In the genomic region with DNA sequence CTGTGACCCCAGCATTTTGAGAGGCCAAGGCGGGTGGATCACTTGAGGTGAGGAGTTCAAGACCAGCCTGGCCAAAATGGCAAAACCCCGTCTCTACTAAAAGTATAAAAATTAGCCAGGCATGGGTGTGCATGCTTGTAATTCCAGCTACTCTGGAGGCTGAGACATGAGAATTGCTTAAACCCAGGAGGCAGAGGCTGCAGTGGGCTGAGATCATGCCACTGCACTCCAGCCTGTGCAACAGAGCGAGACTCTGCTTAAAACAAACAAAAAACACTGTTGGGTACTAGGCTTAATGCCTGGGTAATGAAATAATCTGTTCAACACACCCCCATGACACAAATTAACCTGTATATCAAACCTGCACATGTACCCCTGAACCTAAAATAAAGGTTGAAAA, we compare ENCODE assay signal across 7 cellular contexts. TPM values are rescaled to one million over a fixed set of nuclear protein-coding genes. Genes with fewer than 3 reads are reported as not detected.
A peak's percentile ranks its signal among the peaks of the same experiment; 100 is the strongest.
DNase-seq lines count a peak whose midpoint lies in the region; ATAC-seq, FAIRE-seq and TF ChIP-seq lines count a peak whose summit lies in the region.
"Not testable (repeated sequence)": the region's sequence is repeated elsewhere in the genome, so short reads cannot be mapped to it uniquely, and the experiment has no call there.

No MANE protein-coding gene starts in this region.

- H3K4me1 ChIP-seq in Caco-2, result peaks cover 35% of the 10 kb centered on the region
- H3K4me1 ChIP-seq in GM12878 (ENCODE audit: control insufficient read depth, insufficient read depth, low read length); K562 (replicated peaks in 1 of 2; ENCODE audit: control insufficient read depth in 2 of 2, insufficient read depth in 2 of 2, low read length in 2 of 2); hepatocyte (ENCODE audit: insufficient read depth): not testable (repeated sequence)
- H3K4me1 ChIP-seq in HepG2 (ENCODE audit: insufficient read depth, low read length), result peaks cover 59% of the 10 kb centered on the region

- not testable (repeated sequence) for TF ChIP-seq EP300 in GM12878 (IDR thresholded peaks at IDR 0.05; ENCODE audit: borderline replicate concordance in 1 of 2, control insufficient read depth in 1 of 2, low read depth in 2 of 2, low read length in 2 of 2); K562 (IDR thresholded peaks at IDR 0.05; ENCODE audit: low read length); HepG2 (IDR thresholded peaks at IDR 0.05; ENCODE audit: low read depth in 2 of 2, low read length in 2 of 2); HepG2 (CRISPR knock-in tag; IDR thresholded peaks at IDR 0.05; ENCODE audit: borderline replicate concordance)

- H3K79me2 ChIP-seq in GM12878 (ENCODE audit: control insufficient read depth, insufficient read depth, low read length); K562 (ENCODE audit: control insufficient read depth, insufficient read depth, low read length); hepatocyte; HepG2 (ENCODE audit: insufficient read depth, low read length): not testable (repeated sequence)

- TF ChIP-seq CTCF in Caco-2 (IDR thresholded peaks at IDR 0.05; ENCODE audit: insufficient read depth in 1 of 2, low read depth in 1 of 2, low read length in 1 of 2, severe bottlenecking in 1 of 2, unreplicated experiment in 1 of 2); Calu3 (IDR thresholded peaks at IDR 0.05; ENCODE audit: unreplicated experiment); GM12878 (IDR thresholded peaks at IDR 0.05 in 2 of 3, conservative IDR thresholded peaks at IDR 0.05 in 1 of 3; ENCODE audit: control insufficient read depth in 2 of 3, extremely low read depth in 1 of 3, insufficient read depth in 1 of 3, low read depth in 3 of 3, low read length in 3 of 3); K562 (IDR thresholded peaks at IDR 0.05 in 2 of 3, conservative IDR thresholded peaks at IDR 0.05 in 1 of 3; ENCODE audit: insufficient read depth in 2 of 3, low read depth in 1 of 3, low read length in 3 of 3); hepatocyte (IDR thresholded peaks at IDR 0.05; ENCODE audit: poor library complexity); HepG2 (CRISPR knock-in tag; IDR thresholded peaks at IDR 0.05): not testable (repeated sequence)

- in situ Hi-C loops in GM12878 (cut with MboI); K562 (cut with MboI); HepG2 (cut with HindIII; ENCODE audit: extremely low pct_ligation_motif_present, low pct_unique_long_range_greater_than_20kb): not testable (repeated sequence)

- H3K4me1 Mint-ChIP-seq in Caco-2 (ENCODE audit: low read depth, unreplicated experiment) (peaks cover 30% of the 10 kb centered on the region), Calu3 (ENCODE audit: low read depth, unreplicated experiment) (peaks cover 30% of the 10 kb centered on the region)

- TF ChIP-seq POLR2A in GM12878 (IDR thresholded peaks at IDR 0.05; ENCODE audit: low read depth, low read length); K562 (conservative IDR thresholded peaks at IDR 0.05); HepG2 (IDR thresholded peaks at IDR 0.05; ENCODE audit: insufficient read depth in 1 of 2, low read depth in 2 of 2, low read length in 2 of 2): not testable (repeated sequence)

- SMC1A ChIA-PET in GM12878 (lab: Charles Lee; ENCODE audit: uncharacterized antibody, unreplicated experiment), result interaction anchor here (0.6 to 1.2 kb wide), 5 partner anchors 9 to 103 kb away, joined by 3 to 5 read pairs (median 4); no protein-coding TSS in a partner anchor

- not testable (repeated sequence) for H3K9me3 ChIP-seq in Caco-2; GM12878 (replicated peaks; ENCODE audit: control insufficient read depth, insufficient read depth, low read length); K562 (replicated peaks; ENCODE audit: control insufficient read depth, insufficient read depth, low read depth, low read length); hepatocyte (ENCODE audit: low read depth); HepG2 (ENCODE audit: low read length)

- not testable (repeated sequence) for H2AFZ ChIP-seq in GM12878 (ENCODE audit: control insufficient read depth, low read depth, low read length); K562 (ENCODE audit: low read depth, low read length); hepatocyte; HepG2 (ENCODE audit: low read length)

- H3K36me3 ChIP-seq in Caco-2 (ENCODE audit: control insufficient read depth, insufficient read depth, low read length); GM12878 (ENCODE audit: control insufficient read depth in 2 of 2, insufficient read depth in 2 of 2, low read length in 1 of 2); K562 (ENCODE audit: control insufficient read depth, insufficient read depth, low read length); hepatocyte (replicated peaks; ENCODE audit: insufficient read depth, low read depth); HepG2 (replicated peaks in 1 of 2; ENCODE audit: control insufficient read depth in 1 of 2, insufficient read depth in 2 of 2, low read length in 2 of 2): not testable (repeated sequence)

- H3K27ac ChIP-seq in GM12878 (ENCODE audit: control insufficient read depth, insufficient read depth); K562 (ENCODE audit: extremely low read depth, low read depth, low read length): not testable (repeated sequence)
- H3K27ac ChIP-seq in hepatocyte (peak overlapping the region; percentile 2), HepG2 (ENCODE audit: extremely low read length, insufficient read depth, low read length) (peak overlapping the region; percentile 48)

- not testable (repeated sequence) for H4K20me1 ChIP-seq in GM12878 (ENCODE audit: control insufficient read depth, insufficient read depth); K562 (replicated peaks; ENCODE audit: control insufficient read depth, insufficient read depth, low read length); hepatocyte (ENCODE audit: insufficient read depth, poor library complexity, severe bottlenecking); HepG2 (ENCODE audit: insufficient read depth, low read length)

- not testable (repeated sequence) for TF ChIP-seq RAD21 in GM12878 (IDR thresholded peaks at IDR 0.05; ENCODE audit: insufficient read depth, low read depth, low read length); K562 (CRISPR knock-in tag; conservative IDR thresholded peaks at IDR 0.05 in 1 of 2, IDR thresholded peaks at IDR 0.05 in 1 of 2); HepG2 (CRISPR knock-in tag; IDR thresholded peaks at IDR 0.05)

- not testable (repeated sequence) for H3K36me3 Mint-ChIP-seq in Caco-2 (ENCODE audit: insufficient read depth, unreplicated experiment); Calu3 (ENCODE audit: insufficient read depth, unreplicated experiment)

- BruUV-seq in Caco-2 (replicated peaks; lab: Mats Ljungman, UMichigan); Calu3 (replicated peaks; lab: Mats Ljungman, UMichigan); GM12878 (replicated peaks; lab: Mats Ljungman, UMichigan); K562 (replicated peaks; lab: Mats Ljungman, UMichigan); HepG2 (replicated peaks; lab: Mats Ljungman, UMichigan): not testable (repeated sequence)

- H3K27me3 ChIP-seq in Caco-2 (replicated peaks; ENCODE audit: control insufficient read depth, insufficient read depth, low read length); GM12878 (replicated peaks in 1 of 2; ENCODE audit: control insufficient read depth in 2 of 2, insufficient read depth in 2 of 2, low read length in 1 of 2); K562 (ENCODE audit: control insufficient read depth in 2 of 2, insufficient read depth in 2 of 2, low read length in 2 of 2); hepatocyte; HepG2 (ENCODE audit: control insufficient read depth in 1 of 2, insufficient read depth in 2 of 2, low read length in 2 of 2): not testable (repeated sequence)

- H3K9me2 ChIP-seq in hepatocyte (replicated peaks; ENCODE audit: insufficient read depth), result not testable (repeated sequence)

- POLR2A ChIA-PET in Caco-2 (lab: Charles Lee); K562 (lab: Yijun Ruan, JAX): not testable (repeated sequence)
- POLR2A ChIA-PET in GM12878 (lab: Charles Lee), result interaction anchor here (1.1 kb wide), 1 partner anchor 68 kb away, joined by 3 read pairs; no protein-coding TSS in a partner anchor
- POLR2A ChIA-PET in HepG2 (lab: Yijun Ruan, JAX), result interaction anchor here (1.5 kb wide), 2 partner anchors 11 to 26 kb away, joined by 4 to 7 read pairs; a partner anchor contains a TSS

- H3K9ac ChIP-seq in GM12878 (ENCODE audit: control insufficient read depth, insufficient read depth, low read length); K562 (ENCODE audit: insufficient read depth in 1 of 2, low read depth in 2 of 2, low read length in 2 of 2); HepG2 (ENCODE audit: insufficient read depth, low read depth, low read length): not testable (repeated sequence)

- CTCF ChIA-PET in Caco-2 (lab: Charles Lee); Calu3 (lab: Charles Lee); K562 (lab: Yijun Ruan, JAX; ENCODE audit: low intra/inter-chr PET ratio); HepG2 (lab: Yijun Ruan, JAX; ENCODE audit: low intra/inter-chr PET ratio, low total read pairs): not testable (repeated sequence)
- CTCF ChIA-PET in GM12878 (lab: Yijun Ruan, JAX), result interaction anchor here (1.3 kb wide), 1 partner anchor 30 kb away, joined by 4 read pairs; no protein-coding TSS in a partner anchor

- H3K4me2 ChIP-seq in GM12878 (ENCODE audit: control insufficient read depth, insufficient read depth); K562 (ENCODE audit: insufficient read depth, low read length): not testable (repeated sequence)
- H3K4me2 ChIP-seq in hepatocyte (peak overlapping the region; percentile 18), HepG2 (ENCODE audit: low read depth, low read length) (peak overlapping the region; percentile 65; the same call in 1 of the 2 replicates)

- H3K4me3 Mint-ChIP-seq in Caco-2 (ENCODE audit: unreplicated experiment); Calu3 (ENCODE audit: low read depth, unreplicated experiment): not testable (repeated sequence)

- DNase-seq in Caco-2; Calu3; GM12878 (ENCODE audit: low read depth, low spot score); K562 (ENCODE audit: extremely low read depth in 1 of 4, low spot score in 3 of 4); hepatocyte (ENCODE audit: low spot score); HepG2 (ENCODE audit: low spot score): not testable (repeated sequence)
- peak; percentile 17 for DNase-seq in DMS53 (lab: John Stamatoyannopoulos, UW)

- intact Hi-C loops in Caco-2 (cut with micrococcal nuclease; ENCODE audit: unreplicated experiment) (loop anchor here (2.0 kb wide), 1 partner anchor 14 kb away; no protein-coding TSS in a partner anchor), HepG2 (cut with micrococcal nuclease; ENCODE audit: unreplicated experiment) (loop anchor here (2.0 kb wide), 1 partner anchor 174 kb away; no protein-coding TSS in a partner anchor)
- intact Hi-C loops in Calu3 (cut with micrococcal nuclease; ENCODE audit: unreplicated experiment); GM12878 (cut with micrococcal nuclease; ENCODE audit: unreplicated experiment); K562 (cut with micrococcal nuclease): not testable (repeated sequence)

- peak overlapping the region; percentile 35 for H3K27ac Mint-ChIP-seq in Caco-2 (ENCODE audit: unreplicated experiment)
- H3K27ac Mint-ChIP-seq in Calu3 (ENCODE audit: unreplicated experiment), result peak overlapping the region; percentile 34

- 83% methylated on average over 3 of the region's 3 CpGs for WGBS in GM12878 (ENCODE audit: insufficient coverage, insufficient replicate concordance, low lambda C conversion rate, missing lambda C conversion rate)
- 46% methylated on average over 3 of the region's 3 CpGs for WGBS in K562 (ENCODE audit: insufficient coverage, low coverage, missing lambda C conversion rate)
- 92% methylated on average over 3 of the region's 3 CpGs for WGBS in hepatocyte (ENCODE audit: low lambda C conversion rate, missing lambda C conversion rate)
- WGBS in HepG2 (ENCODE audit: low lambda C conversion rate), result 77% methylated on average over 3 of the region's 3 CpGs

- FAIRE-seq in GM12878 (lab: Jason Lieb, UNC); K562 (lab: Jason Lieb, UNC); HepG2 (lab: Jason Lieb, UNC): not testable (repeated sequence)

- H3K9me1 ChIP-seq in K562 (ENCODE audit: control insufficient read depth, insufficient read depth, low read length), result not testable (repeated sequence)

- H3K4me3 ChIP-seq in Caco-2 (ENCODE audit: low read depth, low read length); GM12878; K562; hepatocyte: not testable (repeated sequence)
- H3K4me3 ChIP-seq in HepG2 (replicated peaks in 1 of 3; ENCODE audit: insufficient read depth in 1 of 3, low read depth in 2 of 3, low read length in 3 of 3), result peak overlapping the region in 2 of 3 experiments; percentile 25 to 35; a peak in 2 of 6 replicates

- H3K27me3 Mint-ChIP-seq in Caco-2 (ENCODE audit: insufficient read depth, unreplicated experiment); Calu3 (ENCODE audit: unreplicated experiment): not testable (repeated sequence)

- RAD21 ChIA-PET in GM12878 (lab: Charles Lee; ENCODE audit: unreplicated experiment), result interaction anchor here (1.1 to 2.0 kb wide), 4 partner anchors 10 to 62 kb away, joined by 3 to 6 read pairs (median 5); no protein-coding TSS in a partner anchor

- H3K9me3 Mint-ChIP-seq in Caco-2 (ENCODE audit: unreplicated experiment); Calu3 (ENCODE audit: low read depth, unreplicated experiment): not testable (repeated sequence)

- peak; percentile 23; the same call in 2 of the 3 replicates for ATAC-seq in GM12878
- ATAC-seq in K562, result not testable (repeated sequence)
- ATAC-seq in HepG2, result peak; percentile 8; the same call in 2 of the 3 replicates

RNA-seq across cellular contexts. Expression of a gene that starts 27.2 kb away (rescaled TPM):
- 19.1 and 20.6 TPM in 2 replicates for total RNA-seq in Caco-2 (2022)
- 40.4 and 49.5 TPM in 2 replicates for total RNA-seq in Calu3 (2022)
- 26.8 and 29.6 TPM in 2 replicates for total RNA-seq in GM12878 (2013; cell fraction: nucleolus; rRNA removed)
- total RNA-seq in GM12878 (2014; rRNA removed), result 20.2 and 23.1 TPM in 2 replicates
- 22.7 and 24.6 TPM in 2 replicates for total RNA-seq in GM12878 (2014; rRNA removed; fragmentation: Illumina TruSeq; extraction: Trizol)
- 15.1 and 15.6 TPM in 2 replicates for total RNA-seq in GM12878 (2021)
- polyA plus RNA-seq in GM12878 (2011; ENCODE audit: low read depth), result 4.7 TPM
- 34.8 and 43.6 TPM in 2 replicates for polyA plus RNA-seq in GM12878 (2011; rRNA removed)
- 13.2 and 14.5 TPM in 2 replicates for polyA plus RNA-seq in GM12878 (2011; cell fraction: cytosol; rRNA removed)
- 11.4 and 18.1 TPM in 2 replicates for polyA plus RNA-seq in GM12878 (2011; cell fraction: nucleus; rRNA removed)
- 5.1 and 6.8 TPM in 2 replicates for polyA plus RNA-seq in GM12878 (2012)
- polyA plus RNA-seq in GM12878 (2014; fragmentation: Illumina TruSeq; extraction: Trizol), result 18.6 and 24.8 TPM in 2 replicates
- 1 to 10 TPM; 3.9 to 5.6 TPM for polyA plus RNA-seq in GM12878 (2014; fragmentation: Nextera tagmentation; extraction: Ambion mirVana)
- polyA plus RNA-seq in GM12878 (2014; rRNA removed), result 16.8 and 18.6 TPM in 2 replicates
- 1 to 10 TPM; 7.9 to 8.1 TPM for polyA plus RNA-seq in GM12878 (2016; fragmentation: Nextera tagmentation; extraction: Ambion mirVana)
- polyA minus RNA-seq in GM12878 (2011; rRNA and poly(A)+ RNA removed), result 41.1 and 75.4 TPM in 2 replicates
- polyA minus RNA-seq in GM12878 (2011; cell fraction: cytosol; rRNA and poly(A)+ RNA removed), result 16.0 and 16.8 TPM in 2 replicates
- 10.6 and 20.7 TPM in 2 replicates for polyA minus RNA-seq in GM12878 (2011; cell fraction: nucleus; rRNA and poly(A)+ RNA removed)
- 48.2 and 81.1 TPM in 2 replicates for total RNA-seq in K562 (2011; cell fraction: chromatin; rRNA removed; ENCODE audit: low replicate concordance)
- total RNA-seq in K562 (2011; cell fraction: nucleolus; rRNA removed), result 23.2 and 29.9 TPM in 2 replicates
- total RNA-seq in K562 (2011; cell fraction: nucleoplasm; rRNA removed), result 45.4 and 74.0 TPM in 2 replicates
- total RNA-seq in K562 (2014; rRNA removed), result 20.0 and 31.5 TPM in 2 replicates
- total RNA-seq in K562 (2014; rRNA removed; fragmentation: Illumina TruSeq; extraction: Trizol), result 41.5 and 46.8 TPM in 2 replicates
- total RNA-seq in K562 (2015; rRNA removed; fragmentation: Illumina TruSeq; extraction: Trizol), result 34.4 and 39.1 TPM in 2 replicates
- 22.9 and 25.7 TPM in 2 replicates for total RNA-seq in K562 (2021)
- polyA plus RNA-seq in K562 (2011; rRNA removed), result 53.7 and 58.0 TPM in 2 replicates
- polyA plus RNA-seq in K562 (2011; cell fraction: cytosol; rRNA removed), result 10.1 and 20.2 TPM in 2 replicates
- polyA plus RNA-seq in K562 (2011; cell fraction: nucleus; rRNA removed), result 20.6 and 22.8 TPM in 2 replicates
- polyA plus RNA-seq in K562 (2012), result 15.8 and 18.5 TPM in 2 replicates
- polyA plus RNA-seq in K562 (2014; fragmentation: Illumina TruSeq; extraction: Trizol), result 27.4 and 29.6 TPM in 2 replicates
- polyA plus RNA-seq in K562 (2014; fragmentation: Nextera tagmentation; extraction: Ambion mirVana), result 1 to 10 TPM; 6.6 to 7.9 TPM
- 21.6 and 22.4 TPM in 2 replicates for polyA plus RNA-seq in K562 (2014; rRNA removed)
- polyA minus RNA-seq in K562 (2011; rRNA and poly(A)+ RNA removed), result 153 and 171 TPM in 2 replicates
- 39.2 and 49.7 TPM in 2 replicates for polyA minus RNA-seq in K562 (2011; cell fraction: cytosol; rRNA and poly(A)+ RNA removed)
- 14.4 and 26.8 TPM in 2 replicates for polyA minus RNA-seq in K562 (2011; cell fraction: nucleus; rRNA and poly(A)+ RNA removed)
- 12.9 and 16.1 TPM in 2 replicates for total RNA-seq in hepatocyte
- polyA plus RNA-seq in hepatocyte, result 5.8 and 6.9 TPM in 2 replicates
- total RNA-seq in HepG2 (2016; rRNA removed; fragmentation: Illumina TruSeq; extraction: Trizol), result 52.4 and 70.4 TPM in 2 replicates
- total RNA-seq in HepG2 (2016; cell fraction: cytosol; rRNA removed; fragmentation: Illumina TruSeq; extraction: Trizol; ENCODE audit: low read depth), result 3.8 and 4.0 TPM in 2 replicates
- 53.0 and 76.0 TPM in 2 replicates for total RNA-seq in HepG2 (2016; cell fraction: insoluble cytoplasmic fraction; rRNA removed; fragmentation: Illumina TruSeq; extraction: Trizol)
- total RNA-seq in HepG2 (2016; cell fraction: membrane; rRNA removed; fragmentation: Illumina TruSeq; extraction: Trizol), result 21.1 and 22.5 TPM in 2 replicates
- total RNA-seq in HepG2 (2016; cell fraction: nucleus; rRNA removed; fragmentation: Illumina TruSeq; extraction: Trizol), result 36.3 and 42.1 TPM in 2 replicates
- 23.2 and 26.1 TPM in 2 replicates for polyA plus RNA-seq in HepG2 (2011; rRNA removed)
- polyA plus RNA-seq in HepG2 (2011; cell fraction: cytosol; rRNA removed), result 10.9 and 22.4 TPM in 2 replicates
- polyA plus RNA-seq in HepG2 (2011; cell fraction: nucleus; rRNA removed), result 8.3 and 11.2 TPM in 2 replicates
- polyA plus RNA-seq in HepG2 (2012), result 30.0 and 30.2 TPM in 2 replicates
- polyA plus RNA-seq in HepG2 (2016; cell fraction: cytosol; fragmentation: Illumina TruSeq; extraction: Trizol; ENCODE audit: low read depth), result 1.9 and 2.2 TPM in 2 replicates
- 48.0 and 49.5 TPM in 2 replicates for polyA plus RNA-seq in HepG2 (2016; cell fraction: insoluble cytoplasmic fraction; fragmentation: Illumina TruSeq; extraction: Trizol; ENCODE audit: low read depth)
- 9.5 and 10.3 TPM in 2 replicates for polyA plus RNA-seq in HepG2 (2016; cell fraction: membrane; fragmentation: Illumina TruSeq; extraction: Trizol; ENCODE audit: low read depth)
- 30.0 and 37.3 TPM in 2 replicates for polyA plus RNA-seq in HepG2 (2016; cell fraction: nucleus; fragmentation: Illumina TruSeq; extraction: Trizol; ENCODE audit: insufficient read depth, low read depth)
- 5.5 and 20.6 TPM in 2 replicates for polyA minus RNA-seq in HepG2 (2011; rRNA and poly(A)+ RNA removed; ENCODE audit: low replicate concordance)
- 40.3 and 63.9 TPM in 2 replicates for polyA minus RNA-seq in HepG2 (2011; cell fraction: cytosol; rRNA and poly(A)+ RNA removed)
- 38.0 and 58.4 TPM in 2 replicates for polyA minus RNA-seq in HepG2 (2011; cell fraction: nucleus; rRNA and poly(A)+ RNA removed)

RNA-seq across cellular contexts. Expression of a gene that starts 37.9 kb away (rescaled TPM):
- total RNA-seq in Caco-2 (2022) (209 and 215 TPM in 2 replicates), Calu3 (2022) (143 TPM in 2 replicates), GM12878 (2014; rRNA removed) (103 and 123 TPM in 2 replicates), GM12878 (2014; rRNA removed; fragmentation: Illumina TruSeq; extraction: Trizol) (186 and 193 TPM in 2 replicates), GM12878 (2021) (106 and 114 TPM in 2 replicates), K562 (2014; rRNA removed) (377 and 430 TPM in 2 replicates), K562 (2014; rRNA removed; fragmentation: Illumina TruSeq; extraction: Trizol) (515 and 616 TPM in 2 replicates), K562 (2015; rRNA removed; fragmentation: Illumina TruSeq; extraction: Trizol) (455 and 503 TPM in 2 replicates), K562 (2021) (317 TPM in 2 replicates), hepatocyte (112 and 143 TPM in 2 replicates), HepG2 (2016; rRNA removed; fragmentation: Illumina TruSeq; extraction: Trizol) (208 and 344 TPM in 2 replicates)
- total RNA-seq in GM12878 (2013; cell fraction: nucleolus; rRNA removed), result 88.8 and 94.8 TPM in 2 replicates
- polyA plus RNA-seq in GM12878 (2011; ENCODE audit: low read depth), result 38.9 TPM
- polyA plus RNA-seq in GM12878 (2011; rRNA removed) (118 and 227 TPM in 2 replicates), GM12878 (2014; fragmentation: Illumina TruSeq; extraction: Trizol) (206 and 275 TPM in 2 replicates), GM12878 (2014; fragmentation: Nextera tagmentation; extraction: Ambion mirVana) (100 to 1,000 TPM; 294 to 313 TPM), GM12878 (2014; rRNA removed) (136 and 147 TPM in 2 replicates), GM12878 (2016; fragmentation: Nextera tagmentation; extraction: Ambion mirVana) (100 to 1,000 TPM; 256 to 284 TPM), K562 (2011; rRNA removed) (261 and 430 TPM in 2 replicates), K562 (2014; fragmentation: Illumina TruSeq; extraction: Trizol) (466 and 619 TPM in 2 replicates), K562 (2014; fragmentation: Nextera tagmentation; extraction: Ambion mirVana) (100 to 1,000 TPM; 631 to 849 TPM), K562 (2014; rRNA removed) (618 and 712 TPM in 2 replicates), hepatocyte (176 and 181 TPM in 2 replicates), HepG2 (2011; rRNA removed) (77.0 and 109 TPM in 2 replicates)
- polyA plus RNA-seq in GM12878 (2011; cell fraction: cytosol; rRNA removed), result 23.3 and 27.3 TPM in 2 replicates
- 45.7 and 64.0 TPM in 2 replicates for polyA plus RNA-seq in GM12878 (2011; cell fraction: nucleus; rRNA removed)
- polyA plus RNA-seq in GM12878 (2012), result 83.8 and 84.3 TPM in 2 replicates
- polyA minus RNA-seq in GM12878 (2011; rRNA and poly(A)+ RNA removed), result 12.0 and 18.9 TPM in 2 replicates
- 9.9 and 23.3 TPM in 2 replicates for polyA minus RNA-seq in GM12878 (2011; cell fraction: cytosol; rRNA and poly(A)+ RNA removed)
- polyA minus RNA-seq in GM12878 (2011; cell fraction: nucleus; rRNA and poly(A)+ RNA removed), result 17.4 and 29.1 TPM in 2 replicates
- 95.2 and 444 TPM in 2 replicates for total RNA-seq in K562 (2011; cell fraction: chromatin; rRNA removed; ENCODE audit: low replicate concordance)
- 63.0 and 70.9 TPM in 2 replicates for total RNA-seq in K562 (2011; cell fraction: nucleolus; rRNA removed)
- total RNA-seq in K562 (2011; cell fraction: nucleoplasm; rRNA removed), result 94.0 and 126 TPM in 2 replicates
- polyA plus RNA-seq in K562 (2011; cell fraction: cytosol; rRNA removed), result 36.1 and 98.4 TPM in 2 replicates
- 109 and 175 TPM in 2 replicates for polyA plus RNA-seq in K562 (2011; cell fraction: nucleus; rRNA removed)
- polyA plus RNA-seq in K562 (2012), result 211 and 383 TPM in 2 replicates
- 148 TPM in 2 replicates for polyA minus RNA-seq in K562 (2011; rRNA and poly(A)+ RNA removed)
- 52.5 and 59.3 TPM in 2 replicates for polyA minus RNA-seq in K562 (2011; cell fraction: cytosol; rRNA and poly(A)+ RNA removed)
- 82.3 and 152 TPM in 2 replicates for polyA minus RNA-seq in K562 (2011; cell fraction: nucleus; rRNA and poly(A)+ RNA removed)
- total RNA-seq in HepG2 (2016; cell fraction: cytosol; rRNA removed; fragmentation: Illumina TruSeq; extraction: Trizol; ENCODE audit: low read depth), result 22.0 and 26.1 TPM in 2 replicates
- 224 and 344 TPM in 2 replicates for total RNA-seq in HepG2 (2016; cell fraction: insoluble cytoplasmic fraction; rRNA removed; fragmentation: Illumina TruSeq; extraction: Trizol)
- total RNA-seq in HepG2 (2016; cell fraction: membrane; rRNA removed; fragmentation: Illumina TruSeq; extraction: Trizol), result 39.4 and 51.5 TPM in 2 replicates
- 156 and 161 TPM in 2 replicates for total RNA-seq in HepG2 (2016; cell fraction: nucleus; rRNA removed; fragmentation: Illumina TruSeq; extraction: Trizol)
- polyA plus RNA-seq in HepG2 (2011; cell fraction: cytosol; rRNA removed), result 38.7 and 50.8 TPM in 2 replicates
- 66.2 and 105 TPM in 2 replicates for polyA plus RNA-seq in HepG2 (2011; cell fraction: nucleus; rRNA removed)
- polyA plus RNA-seq in HepG2 (2012), result 157 and 209 TPM in 2 replicates
- 19.2 and 19.3 TPM in 2 replicates for polyA plus RNA-seq in HepG2 (2016; cell fraction: cytosol; fragmentation: Illumina TruSeq; extraction: Trizol; ENCODE audit: low read depth)
- polyA plus RNA-seq in HepG2 (2016; cell fraction: insoluble cytoplasmic fraction; fragmentation: Illumina TruSeq; extraction: Trizol; ENCODE audit: low read depth), result 441 and 470 TPM in 2 replicates
- polyA plus RNA-seq in HepG2 (2016; cell fraction: membrane; fragmentation: Illumina TruSeq; extraction: Trizol; ENCODE audit: low read depth), result 30.3 and 34.1 TPM in 2 replicates
- 324 and 340 TPM in 2 replicates for polyA plus RNA-seq in HepG2 (2016; cell fraction: nucleus; fragmentation: Illumina TruSeq; extraction: Trizol; ENCODE audit: insufficient read depth, low read depth)
- polyA minus RNA-seq in HepG2 (2011; rRNA and poly(A)+ RNA removed; ENCODE audit: low replicate concordance), result 7.8 and 10.0 TPM in 2 replicates
- 30.6 and 40.2 TPM in 2 replicates for polyA minus RNA-seq in HepG2 (2011; cell fraction: cytosol; rRNA and poly(A)+ RNA removed)
- 102 and 107 TPM in 2 replicates for polyA minus RNA-seq in HepG2 (2011; cell fraction: nucleus; rRNA and poly(A)+ RNA removed)
